ENCODE assay signal across 23 cellular contexts in genomic region chr11:70839851-70840250, GRCh38.
"Had no signal": no experiment of that assay in that cellular context is flagged by ENCODE, and none has a peak within 500 bp of the region (broad histone marks: within the 10 kb centered on the region; RNA-seq: fewer than 3 reads in every experiment).

No MANE protein-coding gene starts in this region.

- DNase-seq: colonic mucosa; cortex of kidney; dermis blood vessel endothelial cell; dorsolateral prefrontal cortex; effector CD4-positive, alpha-beta T cell; effector CD8-positive, alpha-beta T cell; effector memory CD4-positive, alpha-beta T cell; effector memory CD8-positive, alpha-beta T cell; endodermal cell; erythroblast; esophagus squamous epithelium; foreskin fibroblast; foreskin keratinocyte; foreskin melanocyte; gastrocnemius medialis; glutamatergic neuron; head of caudate nucleus; heart right ventricle had no signal

- H3K27ac ChIP-seq: colonic mucosa, coronary artery, dorsolateral prefrontal cortex, epithelial cell of prostate, esophagus muscularis mucosa, esophagus squamous epithelium, foreskin keratinocyte, gastrocnemius medialis, gastroesophageal sphincter, heart left ventricle, heart right ventricle had no signal

- H3K4me3 ChIP-seq: colonic mucosa, coronary artery, dorsolateral prefrontal cortex, esophagus muscularis mucosa, esophagus squamous epithelium, gastrocnemius medialis, gastroesophageal sphincter, heart left ventricle, heart right ventricle had no signal

- ATAC-seq: effector memory CD8-positive, alpha-beta T cell; foreskin keratinocyte; gastrocnemius medialis; gastroesophageal sphincter; heart left ventricle; heart right ventricle had no signal

- H3K27me3 ChIP-seq: colonic mucosa, esophagus muscularis mucosa, esophagus squamous epithelium, foreskin keratinocyte, gastroesophageal sphincter had no signal

- H3K9me3 ChIP-seq: colonic mucosa, esophagus squamous epithelium, gastrocnemius medialis had no signal

- H3K36me3 ChIP-seq: colonic mucosa, esophagus muscularis mucosa, esophagus squamous epithelium, gastrocnemius medialis, gastroesophageal sphincter, heart left ventricle, heart right ventricle had no signal

- H3K4me1 ChIP-seq: colonic mucosa, esophagus muscularis mucosa, esophagus squamous epithelium, foreskin keratinocyte, gastrocnemius medialis, gastroesophageal sphincter, heart left ventricle, heart right ventricle had no signal
